14 cellular contexts compared by ENCODE assay signal in genomic region chr11:66600219-66600923, GRCh38. TPM values are rescaled to one million over a fixed set of nuclear protein-coding genes. Genes with fewer than 3 reads are reported as not detected.
DNase-seq lines count a peak whose midpoint lies in the region; ATAC-seq and TF ChIP-seq lines count a peak whose summit lies in the region.
"Had no signal": no experiment of that assay in that cellular context is flagged by ENCODE, and none has a peak within 500 bp of the region (broad histone marks: within the 10 kb centered on the region; RNA-seq: fewer than 3 reads in every experiment).

No MANE protein-coding gene starts in this region.

- TF ChIP-seq POLR2A in right lobe of liver (IDR thresholded peaks at IDR 0.05) = no peak

- H3K27ac ChIP-seq in DOHH2 (ENCODE audit: low read depth, low read length) (no peak overlapping the region; the same call in 1 of the 2 replicates), right lobe of liver (peak overlapping the region in 2 of 3 donors; percentile 69 to 89)
- H3K27ac ChIP-seq: KMS-11, SJSA1 had no signal

- no peaks in the 10 kb centered on the region for H3K9me2 ChIP-seq in DOHH2 (replicated peaks; ENCODE audit: control insufficient read depth, low read length)

- no peak overlapping the region for H3K4me3 Mint-ChIP-seq in activated CD4-positive, alpha-beta T cell treated with anti-CD3 and anti-CD28 coated beads, Interleukin-2, amount 10 ng/mL, durations not matched to agents 7 days and 5 days

- H3K36me3 Mint-ChIP-seq in activated CD4-positive, alpha-beta T cell treated with anti-CD3 and anti-CD28 coated beads, Interleukin-2, amount 10 ng/mL, durations not matched to agents 7 days and 5 days (ENCODE audit: low read depth) = peaks cover 6% of the 10 kb centered on the region

- H3K9me3 Mint-ChIP-seq in activated CD4-positive, alpha-beta T cell treated with anti-CD3 and anti-CD28 coated beads, Interleukin-2, amount 10 ng/mL, durations not matched to agents 7 days and 5 days = no peaks in the 10 kb centered on the region

- H3K27me3 Mint-ChIP-seq in activated CD4-positive, alpha-beta T cell treated with anti-CD3 and anti-CD28 coated beads, Interleukin-2, amount 10 ng/mL, durations not matched to agents 7 days and 5 days = no peaks in the 10 kb centered on the region

- peak overlapping the region; percentile 50 for H3K9ac ChIP-seq in adipocyte (ENCODE audit: low read length)
- H3K9ac ChIP-seq: KMS-11 had no signal

- H4K20me1 ChIP-seq in DOHH2 (ENCODE audit: control insufficient read depth, insufficient read depth, low read depth, low read length) = no peaks in the 10 kb centered on the region

- H3K36me3 ChIP-seq in DOHH2 (ENCODE audit: control insufficient read depth, low read length) = peaks cover 21% of the 10 kb centered on the region
- H3K36me3 ChIP-seq in adipocyte (ENCODE audit: control insufficient read depth, insufficient read depth, low read length, severe bottlenecking) = peaks cover 20% of the 10 kb centered on the region
- H3K36me3 ChIP-seq in right lobe of liver = peaks cover 0 to 5% (median 0%) of the 10 kb centered on the region in 4 donors
- peaks cover 20% of the 10 kb centered on the region; the same call in 1 of the 2 replicates for H3K36me3 ChIP-seq in MG63

- no peaks in the 10 kb centered on the region for H3K9me3 ChIP-seq in DOHH2 (ENCODE audit: control insufficient read depth, insufficient read depth, low read length)
- H3K9me3 ChIP-seq in adipocyte (ENCODE audit: control insufficient read depth, low read length) = no peaks in the 10 kb centered on the region
- H3K9me3 ChIP-seq in right lobe of liver = no peaks in the 10 kb centered on the region
- no peaks in the 10 kb centered on the region for H3K9me3 ChIP-seq in MG63
- H3K9me3 ChIP-seq: SJSA1 had no signal

- no peak overlapping the region for H3K27ac Mint-ChIP-seq in activated CD4-positive, alpha-beta T cell treated with anti-CD3 and anti-CD28 coated beads, Interleukin-2, amount 10 ng/mL, durations not matched to agents 7 days and 5 days

- H3K4me3 ChIP-seq in DOHH2 (ENCODE audit: low read length) (peak overlapping the region; percentile 8; the same call in 1 of the 2 replicates), adipocyte (ENCODE audit: low read length) (no peak overlapping the region), right lobe of liver (no peak overlapping the region), MG63 (no peak overlapping the region)
- H3K4me3 ChIP-seq: coronary artery, SJSA1 had no signal

- peaks cover 8% of the 10 kb centered on the region for H3K4me1 Mint-ChIP-seq in activated CD4-positive, alpha-beta T cell treated with anti-CD3 and anti-CD28 coated beads, Interleukin-2, amount 10 ng/mL, durations not matched to agents 7 days and 5 days

- peak in 2 of 4 donors; percentile 2 to 19 for ATAC-seq in right lobe of liver
- no peak for ATAC-seq in HG02870 (IDR thresholded peaks at IDR 0.05; ENCODE audit: unreplicated experiment)

- H3K4me1 ChIP-seq in DOHH2 (ENCODE audit: control insufficient read depth, low read length) (peaks cover 25% of the 10 kb centered on the region), adipocyte (ENCODE audit: control insufficient read depth, insufficient read depth, low read length) (peaks cover 40% of the 10 kb centered on the region), right lobe of liver (peaks cover 0 to 64% (median 24%) of the 10 kb centered on the region in 4 donors)

- TF ChIP-seq CTCF in DOHH2 (IDR thresholded peaks at IDR 0.05; ENCODE audit: low read depth, low read length, poor library complexity, severe bottlenecking) (no peak), right lobe of liver (IDR thresholded peaks at IDR 0.05) (no peak)

- CTCF ChIA-PET in activated CD4-positive, alpha-beta T cell treated with anti-CD3 and anti-CD28 coated beads, Interleukin-2, amount 10 ng/mL, durations not matched to agents 7 days and 5 days (lab: Charles Lee) = no interaction called here

- intact Hi-C loops in right lobe of liver (cut with DNase I) = no loop called here

- peak overlapping the region; percentile 37 for H3K4me2 ChIP-seq in DOHH2 (ENCODE audit: low read length)
- H3K4me2 ChIP-seq: KMS-11 had no signal

- H3K79me2 ChIP-seq in DOHH2 (ENCODE audit: control insufficient read depth, low read length) = peaks cover 6% of the 10 kb centered on the region

- no peaks in the 10 kb centered on the region for H3F3A ChIP-seq in DOHH2 (ENCODE audit: control insufficient read depth, insufficient read depth)

- WGBS in right lobe of liver (ENCODE audit: insufficient coverage, low coverage, low lambda C conversion rate, missing lambda C conversion rate) = 71% methylated on average over 1 of the region's 2 CpGs

- DNase-seq in adipocyte (ENCODE audit: low read depth) = peak; percentile 26
- DNase-seq in right lobe of liver = no peak
- no peak for DNase-seq in activated CD4-positive, alpha-beta T cell treated with anti-CD3 and anti-CD28 coated beads, Interleukin-2, amount 10 ng/mL, durations not matched to agents 7 days and 5 days
- no peak for DNase-seq in MG63
- DNase-seq: activated naive CD4-positive, alpha-beta T cell; DMS53; NCI-H2029 treated with DMSO at 0.1 percent for 48 hours; NCI-H748 treated with DMSO at 0.1 percent for 48 hours; posterior cingulate gyrus had no signal

- POLR2A ChIA-PET in activated CD4-positive, alpha-beta T cell treated with anti-CD3 and anti-CD28 coated beads, Interleukin-2, amount 10 ng/mL, durations not matched to agents 7 days and 5 days (lab: Charles Lee) = no interaction called here

- H3K27me3 ChIP-seq in DOHH2 (ENCODE audit: control insufficient read depth, low read length) = no peaks in the 10 kb centered on the region
- H3K27me3 ChIP-seq in adipocyte (replicated peaks; ENCODE audit: control insufficient read depth, insufficient read depth, low read length) = no peaks in the 10 kb centered on the region
- H3K27me3 ChIP-seq in right lobe of liver = no peaks in the 10 kb centered on the region
- no peaks in the 10 kb centered on the region for H3K27me3 ChIP-seq in MG63
- H3K27me3 ChIP-seq: SJSA1 had no signal

RNA-seq across cellular contexts. Expression of gene CCS, which starts 7.4 kb away (rescaled TPM):
- total RNA-seq in right lobe of liver = 10 to 100 TPM; 22.6 to 54.2 (median 34.3) TPM
- total RNA-seq in activated CD4-positive, alpha-beta T cell treated with anti-CD3 and anti-CD28 coated beads, Interleukin-2, amount 10 ng/mL, durations not matched to agents 7 days and 5 days = 10 to 100 TPM; 28.8 to 32.6 TPM
- total RNA-seq in MG63 (2014; rRNA removed; shearing (Covaris generic); ENCODE audit: low replicate concordance) = 29.3 and 37.6 TPM in 2 replicates

RNA-seq across cellular contexts. Expression of gene CCDC87, which starts 7.5 kb away (rescaled TPM):
- under 1 TPM in 5 of 6 experiments, not detected in 1; 0.07 to 0.37 (median 0.12) TPM for total RNA-seq in right lobe of liver
- under 1 TPM in 1 of 2 experiments, not detected in 1; 0.08 TPM for total RNA-seq in activated CD4-positive, alpha-beta T cell treated with anti-CD3 and anti-CD28 coated beads, Interleukin-2, amount 10 ng/mL, durations not matched to agents 7 days and 5 days
- total RNA-seq in MG63 (2014; rRNA removed; shearing (Covaris generic); ENCODE audit: low replicate concordance) = not detected in 2 replicates

RNA-seq across cellular contexts. Expression of gene RBM14, which starts 16.1 kb away (rescaled TPM):
- total RNA-seq in right lobe of liver = 10 to 100 TPM; 25.1 to 63.7 (median 27.4) TPM
- total RNA-seq in activated CD4-positive, alpha-beta T cell treated with anti-CD3 and anti-CD28 coated beads, Interleukin-2, amount 10 ng/mL, durations not matched to agents 7 days and 5 days = 100 to 1,000 TPM; 124 to 140 TPM
- total RNA-seq in MG63 (2014; rRNA removed; shearing (Covaris generic); ENCODE audit: low replicate concordance) = 19.9 and 27.4 TPM in 2 replicates

RNA-seq across cellular contexts. Expression of gene CTSF, which starts 32.0 kb away (rescaled TPM):
- 10 to 100 TPM; 35.3 to 54.4 (median 44.7) TPM for total RNA-seq in right lobe of liver
- total RNA-seq in activated CD4-positive, alpha-beta T cell treated with anti-CD3 and anti-CD28 coated beads, Interleukin-2, amount 10 ng/mL, durations not matched to agents 7 days and 5 days = 1 to 10 TPM; 3.5 to 3.9 TPM
- total RNA-seq in MG63 (2014; rRNA removed; shearing (Covaris generic); ENCODE audit: low replicate concordance) = 13.0 and 17.7 TPM in 2 replicates

RNA-seq across cellular contexts. Expression of gene RBM4, which starts 38.1 kb away (rescaled TPM):
- 10 to 100 TPM; 40.3 to 57.0 (median 48.4) TPM for total RNA-seq in right lobe of liver
- 100 to 1,000 TPM; 124 to 137 TPM for total RNA-seq in activated CD4-positive, alpha-beta T cell treated with anti-CD3 and anti-CD28 coated beads, Interleukin-2, amount 10 ng/mL, durations not matched to agents 7 days and 5 days
- total RNA-seq in MG63 (2014; rRNA removed; shearing (Covaris generic); ENCODE audit: low replicate concordance) = 136 and 213 TPM in 2 replicates
